In genomic region chr4:2991243-2991642, GRCh38 we compare ENCODE assay signal across 19 cellular contexts. TPM values are rescaled to one million over a fixed set of nuclear protein-coding genes. Genes with fewer than 3 reads are reported as not detected.
A peak's percentile ranks its signal among the peaks of the same experiment; 100 is the strongest.
DNase-seq lines count a peak whose midpoint lies in the region; ATAC-seq and TF ChIP-seq lines count a peak whose summit lies in the region.
"Had no signal": no experiment of that assay in that cellular context is flagged by ENCODE, and none has a peak within 500 bp of the region (broad histone marks: within the 10 kb centered on the region; RNA-seq: fewer than 3 reads in every experiment).

No MANE protein-coding gene starts in this region.

- no peaks in the 10 kb centered on the region for H3K27me3 ChIP-seq in WERI-Rb-1 (ENCODE audit: insufficient read depth, low read depth, severe bottlenecking)
- H3K27me3 ChIP-seq: BLaER1 had no signal

- peaks cover 2% of the 10 kb centered on the region for H3K9me3 ChIP-seq in WERI-Rb-1 (ENCODE audit: severe bottlenecking)
- H3K9me3 ChIP-seq: BLaER1 had no signal

- no peaks in the 10 kb centered on the region for H3K36me3 ChIP-seq in WERI-Rb-1
- H3K36me3 ChIP-seq: BLaER1 had no signal

- no peak for TF ChIP-seq CTCF in WERI-Rb-1 (IDR thresholded peaks at IDR 0.05; ENCODE audit: low read depth, low read length)

- DNase-seq in NCI-H82 (lab: John Stamatoyannopoulos, UW) (peak; percentile 40), NCI-H82 treated with DMSO at 0.1 percent for 48 hours (lab: John Stamatoyannopoulos, UW; ENCODE audit: unreplicated experiment) (no peak), WERI-Rb-1 (peak; percentile 21), islet precursor cell (no peak)
- DNase-seq: CD4-positive, CD25-positive, alpha-beta regulatory T cell; CD8-positive, alpha-beta T cell; DMS 273 treated with DMSO at 0.1 percent for 48 hours; DMS79; EL; GDM1; GM23248; H7; HCEC 1CT had no signal

- ATAC-seq in esophagus mucosa = peak; percentile 74
- no peak for ATAC-seq in HG03135 (IDR thresholded peaks at IDR 0.05; ENCODE audit: unreplicated experiment)
- ATAC-seq: CD8-positive, alpha-beta T cell; GM12878 had no signal

- peak overlapping the region; percentile 34; the same call in 1 of the 2 replicates for H3K27ac ChIP-seq in WERI-Rb-1
- H3K27ac ChIP-seq: 22Rv1, BLaER1, C4-2B, GM23248 had no signal

- no peak overlapping the region for H3K4me3 ChIP-seq in WERI-Rb-1 (ENCODE audit: low read depth, low read length)
- H3K4me3 ChIP-seq: BLaER1, GM12878, GM23248 had no signal

RNA-seq across cellular contexts. Expression of gene GRK4, which starts 27.9 kb away (rescaled TPM):
- total RNA-seq in esophagus mucosa = 2.0 TPM

RNA-seq across cellular contexts. Expression of gene NOP14, which starts 28.0 kb away (rescaled TPM):
- 28.7 TPM for total RNA-seq in esophagus mucosa

Comparison
In these comparisons a context has a peak if more than half of its experiments do, and no peak if none do; other contexts are left out.
1. DNase-seq: peak in NCI-H82 (single experiment) and WERI-Rb-1 (single experiment); none in NCI-H82 treated with DMSO at 0.1 percent for 48 hours (single experiment) and islet precursor cell (single experiment).